1 cellular context compared by ENCODE assay signal in the genomic region with DNA sequence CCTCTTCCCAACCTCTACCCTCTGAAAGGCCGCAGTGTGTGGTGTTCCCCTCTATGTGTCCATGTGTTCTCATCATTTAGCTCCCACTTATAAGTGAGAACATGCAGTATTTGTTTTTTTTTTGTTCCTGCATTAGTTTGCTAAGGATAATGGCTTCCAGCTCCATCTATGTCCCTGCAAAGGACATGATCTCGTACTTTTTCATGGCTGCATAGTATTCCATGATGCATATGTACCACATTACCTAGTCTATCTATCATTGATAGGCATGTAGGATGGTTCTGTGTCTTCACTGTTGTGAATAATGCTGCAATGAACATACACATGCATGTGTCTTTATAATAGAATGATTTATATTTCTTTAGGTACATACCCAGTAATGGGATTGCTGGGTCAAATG. TPM values are rescaled to one million over a fixed set of nuclear protein-coding genes. Genes with fewer than 3 reads are reported as not detected.
"Had no signal": no experiment of that assay in that cellular context is flagged by ENCODE, and none has a peak within 500 bp of the region (broad histone marks: within the 10 kb centered on the region; RNA-seq: fewer than 3 reads in every experiment).

No MANE protein-coding gene starts in this region.

RNA-seq across cellular contexts. Expression of a gene that starts 12.6 kb away (rescaled TPM):
- total RNA-seq: GM23248 had no signal
